ENCODE assay signal across 8 cellular contexts in the genomic region with DNA sequence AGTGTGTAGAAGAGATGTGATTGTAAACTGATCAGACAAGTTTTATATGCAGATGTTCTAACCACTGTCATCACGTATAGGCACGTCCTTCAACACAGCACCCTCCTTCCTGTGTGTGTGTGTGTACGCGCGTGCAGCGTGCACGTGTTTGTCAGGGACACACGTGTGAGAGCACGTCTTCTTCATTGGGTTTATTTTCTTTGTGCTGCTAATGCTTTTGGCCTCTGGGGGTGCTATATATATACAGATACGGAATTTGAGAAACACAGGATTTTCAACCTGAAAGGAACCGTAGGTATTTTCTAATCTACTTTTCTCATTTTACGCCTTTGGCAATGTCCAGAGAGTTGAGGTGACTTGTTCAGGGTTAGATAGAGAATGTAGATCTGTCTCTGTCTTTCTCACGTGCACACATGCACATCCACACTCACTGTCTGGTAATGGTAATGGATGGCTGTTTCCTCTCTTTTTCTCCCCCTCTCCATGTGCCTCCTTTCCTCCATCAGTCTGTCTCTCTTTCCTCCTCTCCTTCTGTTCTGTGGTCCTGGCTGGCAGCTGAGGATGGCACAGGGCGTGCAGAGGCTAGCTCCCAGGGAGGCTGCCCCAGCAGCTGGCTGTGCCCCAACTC.
DNase-seq lines count a peak whose midpoint lies in the region; ATAC-seq and TF ChIP-seq lines count a peak whose summit lies in the region.

No MANE protein-coding gene starts in this region.

- no peaks in the 10 kb centered on the region for H3K4me1 ChIP-seq in OCI-LY1 (ENCODE audit: insufficient read depth, low read length, severe bottlenecking)

- no peaks in the 10 kb centered on the region for H3F3A ChIP-seq in OCI-LY1 (ENCODE audit: insufficient read depth, low read length)

- H3K4me2 ChIP-seq in OCI-LY1 (ENCODE audit: low read length) = no peak overlapping the region

- H3K9me2 ChIP-seq in OCI-LY1 (ENCODE audit: low read depth, low read length) = no peaks in the 10 kb centered on the region

- no peak overlapping the region for H3K9ac ChIP-seq in OCI-LY1 (ENCODE audit: low read length)

- H3K27ac ChIP-seq in OCI-LY1 (ENCODE audit: low read depth, low read length, poor library complexity, severe bottlenecking) = no peak overlapping the region

- TF ChIP-seq CTCF in OCI-LY1 (IDR thresholded peaks at IDR 0.05; ENCODE audit: low read length) = peak; percentile 57

- no peak overlapping the region for H2AFZ ChIP-seq in OCI-LY1 (ENCODE audit: low read length)

- H3K4me3 ChIP-seq in OCI-LY1 (ENCODE audit: low read depth, low read length, poor library complexity, severe bottlenecking) = no peak overlapping the region

- H4K20me1 ChIP-seq in OCI-LY1 (ENCODE audit: insufficient read depth, low read length) = no peaks in the 10 kb centered on the region

- ATAC-seq in HG02763 (IDR thresholded peaks at IDR 0.05; ENCODE audit: unreplicated experiment) = peak; percentile 57
- ATAC-seq in HG03439 (IDR thresholded peaks at IDR 0.05; ENCODE audit: unreplicated experiment) = no peak

- peak; percentile 38 for DNase-seq in NCI-H1436 (lab: John Stamatoyannopoulos, UW)
- DNase-seq in NCI-H1436 treated with DMSO at 0.1 percent for 48 hours (lab: John Stamatoyannopoulos, UW) = no peak
- peak; percentile 20 for DNase-seq in foreskin melanocyte
- no peak for DNase-seq in GDM1 (lab: John Stamatoyannopoulos, UW)
- DNase-seq in LoVo (ENCODE audit: low spot score) = no peak

- H3K36me3 ChIP-seq in OCI-LY1 (ENCODE audit: insufficient read depth, low read length) = no peaks in the 10 kb centered on the region

- no peaks in the 10 kb centered on the region for H3K79me2 ChIP-seq in OCI-LY1 (ENCODE audit: insufficient read depth, low read length)

- no peaks in the 10 kb centered on the region for H3K9me3 ChIP-seq in OCI-LY1 (ENCODE audit: low read length)

- H3K27me3 ChIP-seq in OCI-LY1 (ENCODE audit: insufficient read depth, low read length) = 0 out of 2 replicates have a peak, but pooled peaks cover 3% of the 10 kb centered on the region

Comparison
In these comparisons a context has a peak if more than half of its experiments do, and no peak if none do; other contexts are left out.
1. DNase-seq: peak in NCI-H1436 (single experiment) and foreskin melanocyte (single experiment); none in NCI-H1436 treated with DMSO at 0.1 percent for 48 hours (single experiment), GDM1 (single experiment) and LoVo (single experiment).